In genomic region chr3:183527980-183528379, GRCh38 we compare ENCODE assay signal across 14 cellular contexts. TPM values are rescaled to one million over a fixed set of nuclear protein-coding genes. Genes with fewer than 3 reads are reported as not detected.
DNase-seq lines count a peak whose midpoint lies in the region; ATAC-seq and TF ChIP-seq lines count a peak whose summit lies in the region.
"Had no signal": no experiment of that assay in that cellular context is flagged by ENCODE, and none has a peak within 500 bp of the region (broad histone marks: within the 10 kb centered on the region; RNA-seq: fewer than 3 reads in every experiment).

No MANE protein-coding gene starts in this region.

- intact Hi-C loops in colonic mucosa (cut with DNase I): no loop called here

- H3K27me3 Mint-ChIP-seq in activated CD4-positive, alpha-beta T cell treated with anti-CD3 and anti-CD28 coated beads, Interleukin-2, amount 10 ng/mL, durations not matched to agents 7 days and 5 days: no peaks in the 10 kb centered on the region
- no peaks in the 10 kb centered on the region for H3K27me3 Mint-ChIP-seq in natural killer cell treated with Interleukin-12 subunit alpha and Interleukin-12 subunit beta and Interleukin-15 and Interleukin-18, amount 100 ng/mL, for 72 hours

- TF ChIP-seq EP300 in gastroesophageal sphincter (IDR thresholded peaks at IDR 0.05): no peak

- 90% methylated on average over 6 of the region's 6 CpGs; no CpG with 5 or more reads in 1 of the 2 donors for WGBS in gastroesophageal sphincter (ENCODE audit: low coverage in 1 of 2), 2 donors

- POLR2A ChIA-PET in activated CD4-positive, alpha-beta T cell treated with anti-CD3 and anti-CD28 coated beads, Interleukin-2, amount 10 ng/mL, durations not matched to agents 7 days and 5 days (lab: Charles Lee): no interaction called here

- no peak overlapping the region for H3K9ac ChIP-seq in colonic mucosa (ENCODE audit: low read depth in 2 of 2, low read length in 2 of 2)

- H3K27ac ChIP-seq in KOPT-K1 (ENCODE audit: low read depth, low read length, poor library complexity, severe bottlenecking) (peak overlapping the region; percentile 23), colonic mucosa (no peak overlapping the region), gastroesophageal sphincter (no peak overlapping the region)
- H3K27ac ChIP-seq: prostate gland had no signal

- H3K27me3 ChIP-seq in colonic mucosa (no peaks in the 10 kb centered on the region), gastroesophageal sphincter (peaks cover 4% of the 10 kb centered on the region)

- H3K4me3 ChIP-seq in colonic mucosa: no peak overlapping the region
- no peak overlapping the region for H3K4me3 ChIP-seq in gastroesophageal sphincter
- H3K4me3 ChIP-seq: prostate gland had no signal

- DNase-seq in activated CD4-positive, alpha-beta T cell treated with anti-CD3 and anti-CD28 coated beads, Interleukin-2, amount 10 ng/mL, durations not matched to agents 7 days and 5 days: no peak
- no peak for DNase-seq in activated CD4-positive, alpha-beta T cell treated with anti-CD3 and anti-CD28 coated beads, Interleukin-2, amount 50 U/mL, for 48 hours
- DNase-seq in natural killer cell treated with Interleukin-12 subunit alpha and Interleukin-12 subunit beta and Interleukin-15 and Interleukin-18, amount 100 ng/mL, for 72 hours (ENCODE audit: low spot score): no peak
- no peak for DNase-seq in colonic mucosa
- DNase-seq in A172 (ENCODE audit: low spot score): no peak
- DNase-seq: activated CD8-positive, alpha-beta memory T cell treated with anti-CD3 and anti-CD28 coated beads, Interleukin-2, amount 50 U/mL, for 48 hours; cortex of kidney; foreskin fibroblast; GF-D8; left cardiac atrium had no signal

- H3K36me3 Mint-ChIP-seq in activated CD4-positive, alpha-beta T cell treated with anti-CD3 and anti-CD28 coated beads, Interleukin-2, amount 10 ng/mL, durations not matched to agents 7 days and 5 days (ENCODE audit: low read depth): peaks cover 77% of the 10 kb centered on the region
- H3K36me3 Mint-ChIP-seq in natural killer cell treated with Interleukin-12 subunit alpha and Interleukin-12 subunit beta and Interleukin-15 and Interleukin-18, amount 100 ng/mL, for 72 hours: peaks cover 12% of the 10 kb centered on the region

- no peak for TF ChIP-seq POLR2A in gastroesophageal sphincter (IDR thresholded peaks at IDR 0.05)

- H3K4me1 ChIP-seq in colonic mucosa: no peaks in the 10 kb centered on the region
- H3K4me1 ChIP-seq in gastroesophageal sphincter: no peaks in the 10 kb centered on the region
- H3K4me1 ChIP-seq: prostate gland had no signal

- H3K36me3 ChIP-seq in KOPT-K1 (ENCODE audit: insufficient read depth, low read length) (peaks cover 32% of the 10 kb centered on the region), colonic mucosa (no peaks in the 10 kb centered on the region), gastroesophageal sphincter (no peaks in the 10 kb centered on the region)
- H3K36me3 ChIP-seq: prostate gland had no signal

- no peak for TF ChIP-seq CTCF in colonic mucosa (IDR thresholded peaks at IDR 0.05)
- TF ChIP-seq CTCF in gastroesophageal sphincter (IDR thresholded peaks at IDR 0.05): no peak

- peaks cover 6% of the 10 kb centered on the region for H3K9me3 Mint-ChIP-seq in activated CD4-positive, alpha-beta T cell treated with anti-CD3 and anti-CD28 coated beads, Interleukin-2, amount 10 ng/mL, durations not matched to agents 7 days and 5 days
- no peaks in the 10 kb centered on the region for H3K9me3 Mint-ChIP-seq in natural killer cell treated with Interleukin-12 subunit alpha and Interleukin-12 subunit beta and Interleukin-15 and Interleukin-18, amount 100 ng/mL, for 72 hours

- H3K27ac Mint-ChIP-seq in activated CD4-positive, alpha-beta T cell treated with anti-CD3 and anti-CD28 coated beads, Interleukin-2, amount 10 ng/mL, durations not matched to agents 7 days and 5 days: peak overlapping the region; percentile 80
- H3K27ac Mint-ChIP-seq in natural killer cell treated with Interleukin-12 subunit alpha and Interleukin-12 subunit beta and Interleukin-15 and Interleukin-18, amount 100 ng/mL, for 72 hours: peak overlapping the region; percentile 76 to 81

- H3K4me3 Mint-ChIP-seq in activated CD4-positive, alpha-beta T cell treated with anti-CD3 and anti-CD28 coated beads, Interleukin-2, amount 10 ng/mL, durations not matched to agents 7 days and 5 days: peak overlapping the region; percentile 59
- H3K4me3 Mint-ChIP-seq in natural killer cell treated with Interleukin-12 subunit alpha and Interleukin-12 subunit beta and Interleukin-15 and Interleukin-18, amount 100 ng/mL, for 72 hours: peak overlapping the region; percentile 54

- ATAC-seq in HG02571 (IDR thresholded peaks at IDR 0.05; ENCODE audit: unreplicated experiment) (peak; percentile 39), gastroesophageal sphincter (no peak)
- ATAC-seq in natural killer cell treated with Interleukin-12 subunit alpha and Interleukin-12 subunit beta and Interleukin-15 and Interleukin-18, amount 100 ng/mL, for 72 hours: peak in 1 of 2 donors; percentile 26
- ATAC-seq: left cardiac atrium had no signal

- CTCF ChIA-PET in activated CD4-positive, alpha-beta T cell treated with anti-CD3 and anti-CD28 coated beads, Interleukin-2, amount 10 ng/mL, durations not matched to agents 7 days and 5 days (lab: Charles Lee): interaction anchor here (1.3 to 2.4 kb wide), 3 partner anchors 11 to 295 kb away, joined by 3 to 18 read pairs (median 4); no protein-coding TSS in a partner anchor

- peaks cover 53% of the 10 kb centered on the region for H3K4me1 Mint-ChIP-seq in activated CD4-positive, alpha-beta T cell treated with anti-CD3 and anti-CD28 coated beads, Interleukin-2, amount 10 ng/mL, durations not matched to agents 7 days and 5 days
- H3K4me1 Mint-ChIP-seq in natural killer cell treated with Interleukin-12 subunit alpha and Interleukin-12 subunit beta and Interleukin-15 and Interleukin-18, amount 100 ng/mL, for 72 hours (ENCODE audit: low read depth in 2 of 2): peaks cover 49 to 54% of the 10 kb centered on the region in 2 donors

- no peaks in the 10 kb centered on the region for H3K9me3 ChIP-seq in KOPT-K1 (ENCODE audit: insufficient read depth, low read length, poor library complexity, severe bottlenecking)
- no peaks in the 10 kb centered on the region for H3K9me3 ChIP-seq in colonic mucosa
- no peaks in the 10 kb centered on the region for H3K9me3 ChIP-seq in gastroesophageal sphincter
- H3K9me3 ChIP-seq: prostate gland had no signal

RNA-seq across cellular contexts. Expression of gene KLHL6, which starts 27.5 kb away (rescaled TPM):
- total RNA-seq in activated CD4-positive, alpha-beta T cell treated with anti-CD3 and anti-CD28 coated beads, Interleukin-2, amount 10 ng/mL, durations not matched to agents 7 days and 5 days: 10 to 100 TPM; 40.4 to 41.2 TPM
- total RNA-seq in natural killer cell treated with Interleukin-12 subunit alpha and Interleukin-12 subunit beta and Interleukin-15 and Interleukin-18, amount 100 ng/mL, for 72 hours: 10 to 100 TPM; 16.9 to 19.3 TPM
- total RNA-seq in colonic mucosa: 1 to 10 TPM; 2.0 to 2.1 TPM
- not detected in 2 replicates for total RNA-seq in A172 (2014; rRNA removed; shearing (Covaris generic))
- 1 to 10 TPM in 2 of 4 donors, under 1 TPM in 2; 0.62 to 1.9 (median 1.0) TPM for total RNA-seq in gastroesophageal sphincter

Comparison
In these comparisons a context has a peak if more than half of its experiments do, and no peak if none do; other contexts are left out.
1. RNA of gene KLHL6, which starts 27.5 kb away (total RNA-seq): 40.4 to 41.2 TPM in activated CD4-positive, alpha-beta T cell treated with anti-CD3 and anti-CD28 coated beads, Interleukin-2, amount 10 ng/mL, durations not matched to agents 7 days and 5 days and 16.9 to 19.3 TPM in natural killer cell treated with Interleukin-12 subunit alpha and Interleukin-12 subunit beta and Interleukin-15 and Interleukin-18, amount 100 ng/mL, for 72 hours; 2.0 to 2.1 TPM in colonic mucosa, 0.62 to 1.9 TPM in gastroesophageal sphincter and not detected in A172; every median in the first group is over 4 times any median in the second.